29 cellular contexts compared by ENCODE assay signal in genomic region chr10:107969936-107970335, GRCh38.
"Had no signal": no experiment of that assay in that cellular context is flagged by ENCODE, and none has a peak within 500 bp of the region (broad histone marks: within the 10 kb centered on the region; RNA-seq: fewer than 3 reads in every experiment).

No MANE protein-coding gene starts in this region.

- H3K27ac Mint-ChIP-seq: activated B cell treated with CpG ODN at 0.5 μM for 24 hours; activated CD8-positive, alpha-beta T cell treated with anti-CD3 and anti-CD28 coated beads for 36 hours; activated naive CD4-positive, alpha-beta T cell treated with anti-CD3 and anti-CD28 coated beads, Interleukin-2, amount 50 U/mL, for 24 hours; activated naive CD8-positive, alpha-beta T cell treated with anti-CD3 and anti-CD28 coated beads for 36 hours; activated naive CD8-positive, alpha-beta T cell treated with anti-CD3 and anti-CD28 coated beads, Interleukin-2, amount 50 U/mL, for 24 hours; activated T-helper 17 cell treated with anti-CD3 and anti-CD28 coated beads, Interleukin-2, amount 50 U/mL, for 72 hours; brain; effector memory CD8-positive, alpha-beta T cell had no signal

- H3K36me3 Mint-ChIP-seq: activated naive CD4-positive, alpha-beta T cell treated with anti-CD3 and anti-CD28 coated beads, Interleukin-2, amount 50 U/mL, for 24 hours; activated naive CD8-positive, alpha-beta T cell treated with anti-CD3 and anti-CD28 coated beads for 36 hours; brain had no signal

- ATAC-seq: activated CD4-positive, CD25-positive, alpha-beta regulatory T cell treated with anti-CD3 and anti-CD28 coated beads, Interleukin-2, amount 50 U/mL, for 24 hours; activated CD8-positive, alpha-beta T cell treated with anti-CD3 and anti-CD28 coated beads for 36 hours; activated naive CD8-positive, alpha-beta T cell treated with anti-CD3 and anti-CD28 coated beads, Interleukin-2, amount 50 U/mL, for 24 hours; activated T-cell treated with anti-CD3 and anti-CD28 coated beads, Interleukin-2, amount 50 U/mL, for 4 hours; activated T-helper 17 cell treated with anti-CD3 and anti-CD28 coated beads, Interleukin-2, amount 50 U/mL, for 72 hours; effector memory CD8-positive, alpha-beta T cell; gastroesophageal sphincter; heart right ventricle had no signal

- H3K27me3 Mint-ChIP-seq: activated B cell treated with CpG ODN at 0.5 μM for 24 hours; activated CD8-positive, alpha-beta T cell treated with anti-CD3 and anti-CD28 coated beads for 36 hours; activated naive CD4-positive, alpha-beta T cell treated with anti-CD3 and anti-CD28 coated beads, Interleukin-2, amount 50 U/mL, for 24 hours; activated naive CD8-positive, alpha-beta T cell treated with anti-CD3 and anti-CD28 coated beads for 36 hours; activated naive CD8-positive, alpha-beta T cell treated with anti-CD3 and anti-CD28 coated beads, Interleukin-2, amount 50 U/mL, for 24 hours; activated T-helper 17 cell treated with anti-CD3 and anti-CD28 coated beads, Interleukin-2, amount 50 U/mL, for 72 hours; brain; central memory CD8-positive, alpha-beta T cell; effector memory CD8-positive, alpha-beta T cell had no signal

- H2AFZ ChIP-seq: hepatocyte had no signal

- H3K4me3 ChIP-seq: ascending aorta, coronary artery, esophagus squamous epithelium, gastroesophageal sphincter, heart right ventricle, hepatocyte had no signal

- H3K9me3 ChIP-seq: ascending aorta, gastroesophageal sphincter had no signal

- H3K4me2 ChIP-seq: hepatocyte had no signal

- H3K36me3 ChIP-seq: ascending aorta, esophagus squamous epithelium, gastroesophageal sphincter, heart right ventricle, WERI-Rb-1 had no signal

- DNase-seq: activated B cell treated with CpG ODN at 0.5 μM for 24 hours; activated CD4-positive, alpha-beta T cell treated with anti-CD3 and anti-CD28 coated beads for 48 hours; activated CD4-positive, alpha-beta T cell treated with anti-CD3 and anti-CD28 coated beads, Interleukin-2, amount 50 U/mL, for 1 hour; activated CD4-positive, alpha-beta T cell treated with anti-CD3 and anti-CD28 coated beads, Interleukin-2, amount 50 U/mL, for 48 hours; activated CD8-positive, alpha-beta memory T cell treated with anti-CD3 and anti-CD28 coated beads for 24 hours; activated CD8-positive, alpha-beta T cell treated with anti-CD3 and anti-CD28 coated beads for 36 hours; activated effector memory CD4-positive, alpha-beta T cell treated with Interleukin-2 at 50 U/mL for 16 hours; activated gamma-delta T cell treated with Interleukin-2 at 50 U/mL for 16 hours; activated naive CD4-positive, alpha-beta T cell treated with Interleukin-2 at 50 U/mL for 16 hours; activated naive CD8-positive, alpha-beta T cell treated with anti-CD3 and anti-CD28 coated beads for 36 hours; activated naive CD8-positive, alpha-beta T cell treated with anti-CD3 and anti-CD28 coated beads, Interleukin-2, amount 50 U/mL, for 24 hours; activated T-cell treated with anti-CD3 and anti-CD28 coated beads, Interleukin-2, amount 50 U/mL, for 4 hours; dermis blood vessel endothelial cell; effector CD4-positive, alpha-beta T cell; effector memory CD8-positive, alpha-beta T cell; esophagus squamous epithelium; foreskin melanocyte; heart right ventricle; T-helper 2 cell; WERI-Rb-1 had no signal

- H3K4me3 Mint-ChIP-seq: activated B cell treated with CpG ODN at 0.5 μM for 24 hours; activated CD8-positive, alpha-beta T cell treated with anti-CD3 and anti-CD28 coated beads for 36 hours; activated naive CD4-positive, alpha-beta T cell treated with anti-CD3 and anti-CD28 coated beads, Interleukin-2, amount 50 U/mL, for 24 hours; activated naive CD8-positive, alpha-beta T cell treated with anti-CD3 and anti-CD28 coated beads for 36 hours; activated naive CD8-positive, alpha-beta T cell treated with anti-CD3 and anti-CD28 coated beads, Interleukin-2, amount 50 U/mL, for 24 hours; activated T-cell treated with anti-CD3 and anti-CD28 coated beads, Interleukin-2, amount 50 U/mL, for 4 hours; activated T-helper 17 cell treated with anti-CD3 and anti-CD28 coated beads, Interleukin-2, amount 50 U/mL, for 72 hours; brain; central memory CD8-positive, alpha-beta T cell; effector memory CD8-positive, alpha-beta T cell had no signal

- H3K79me2 ChIP-seq: hepatocyte had no signal

- H3K27ac ChIP-seq: ascending aorta, coronary artery, esophagus squamous epithelium, gastroesophageal sphincter, heart right ventricle, WERI-Rb-1 had no signal

- H3K27me3 ChIP-seq: ascending aorta, esophagus squamous epithelium, gastroesophageal sphincter, heart right ventricle, hepatocyte had no signal

- H3K4me1 Mint-ChIP-seq: activated B cell treated with CpG ODN at 0.5 μM for 24 hours; activated naive CD4-positive, alpha-beta T cell treated with anti-CD3 and anti-CD28 coated beads, Interleukin-2, amount 50 U/mL, for 24 hours; activated naive CD8-positive, alpha-beta T cell treated with anti-CD3 and anti-CD28 coated beads for 36 hours; activated naive CD8-positive, alpha-beta T cell treated with anti-CD3 and anti-CD28 coated beads, Interleukin-2, amount 50 U/mL, for 24 hours; activated T-helper 17 cell treated with anti-CD3 and anti-CD28 coated beads, Interleukin-2, amount 50 U/mL, for 72 hours; brain; central memory CD8-positive, alpha-beta T cell had no signal

- H3K9me3 Mint-ChIP-seq: activated naive CD4-positive, alpha-beta T cell treated with anti-CD3 and anti-CD28 coated beads, Interleukin-2, amount 50 U/mL, for 24 hours; brain had no signal

- H3K4me1 ChIP-seq: ascending aorta, esophagus squamous epithelium, gastroesophageal sphincter, heart right ventricle had no signal
